23 cellular contexts compared by ENCODE assay signal in the genomic region with DNA sequence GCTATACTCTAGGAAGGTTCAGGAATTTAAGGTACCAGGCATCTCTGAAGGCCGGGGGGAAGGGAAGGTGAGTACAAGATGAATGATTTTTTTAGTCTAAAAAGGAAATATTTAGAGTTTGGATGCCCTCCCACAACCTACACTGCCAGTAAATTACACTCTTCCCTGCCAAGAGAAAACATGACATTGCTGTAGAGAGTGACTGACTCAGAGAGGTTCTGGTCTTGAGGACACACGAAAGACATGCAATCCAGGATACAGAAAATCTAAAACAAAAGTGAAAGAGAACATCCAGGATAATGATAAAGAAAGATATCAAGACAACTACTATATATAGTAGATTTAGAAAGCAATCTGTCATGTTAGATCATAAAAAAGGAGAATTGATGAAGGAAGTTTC.
A peak's percentile ranks its signal among the peaks of the same experiment; 100 is the strongest.
DNase-seq lines count a peak whose midpoint lies in the region; ATAC-seq and TF ChIP-seq lines count a peak whose summit lies in the region.
"Had no signal": no experiment of that assay in that cellular context is flagged by ENCODE, and none has a peak within 500 bp of the region (broad histone marks: within the 10 kb centered on the region; RNA-seq: fewer than 3 reads in every experiment).

No MANE protein-coding gene starts in this region.

- DNase-seq in M059J (ENCODE audit: low read depth): peak; percentile 65
- DNase-seq in RPMI7951 (ENCODE audit: low read depth): peak; percentile 9
- DNase-seq in fibroblast of mammary gland (ENCODE audit: low read depth): peak; percentile 0
- DNase-seq in activated CD4-positive, alpha-beta T cell treated with anti-CD3 and anti-CD28 coated beads, Interleukin-2, amount 10 ng/mL, durations not matched to agents 7 days and 5 days: no peak
- no peak for DNase-seq in NCI-H82 treated with DMSO at 0.1 percent for 48 hours (lab: John Stamatoyannopoulos, UW; ENCODE audit: unreplicated experiment)
- no peak for DNase-seq in UCSD-AML1 (lab: John Stamatoyannopoulos, UW; ENCODE audit: unreplicated experiment)
- DNase-seq: CD4-positive, alpha-beta T cell; COR-L47; DMS79; H9; HFFc6; NCI-H1694; NCI-H2081 treated with DMSO at 0.1 percent for 48 hours; NCI-H510A treated with DMSO at 0.1 percent for 48 hours; NCI-H774; PC-3; SIG-M5; SK-N-SH had no signal

- POLR2A ChIA-PET in activated CD4-positive, alpha-beta T cell treated with anti-CD3 and anti-CD28 coated beads, Interleukin-2, amount 10 ng/mL, durations not matched to agents 7 days and 5 days (lab: Charles Lee): no interaction called here

- H3K4me3 Mint-ChIP-seq in activated CD4-positive, alpha-beta T cell treated with anti-CD3 and anti-CD28 coated beads, Interleukin-2, amount 10 ng/mL, durations not matched to agents 7 days and 5 days: no peak overlapping the region
- H3K4me3 Mint-ChIP-seq: CD4-positive, alpha-beta T cell; H9; HFFc6 had no signal

- peak; percentile 53 for ATAC-seq in GM21717 (IDR thresholded peaks at IDR 0.05; ENCODE audit: unreplicated experiment)
- ATAC-seq: A549, HepG2, K562, PC-3 had no signal

- CTCF ChIA-PET in activated CD4-positive, alpha-beta T cell treated with anti-CD3 and anti-CD28 coated beads, Interleukin-2, amount 10 ng/mL, durations not matched to agents 7 days and 5 days (lab: Charles Lee): no interaction called here

- no peak overlapping the region for H3K27ac Mint-ChIP-seq in activated CD4-positive, alpha-beta T cell treated with anti-CD3 and anti-CD28 coated beads, Interleukin-2, amount 10 ng/mL, durations not matched to agents 7 days and 5 days
- H3K27ac Mint-ChIP-seq: CD4-positive, alpha-beta T cell; H9; HFFc6 had no signal

- no peaks in the 10 kb centered on the region for H3K9me3 Mint-ChIP-seq in activated CD4-positive, alpha-beta T cell treated with anti-CD3 and anti-CD28 coated beads, Interleukin-2, amount 10 ng/mL, durations not matched to agents 7 days and 5 days

- no peak for TF ChIP-seq CTCF in fibroblast of mammary gland (conservative IDR thresholded peaks at IDR 0.05; ENCODE audit: control insufficient read depth, insufficient read depth, low read depth, low read length)

- H3K4me1 Mint-ChIP-seq in activated CD4-positive, alpha-beta T cell treated with anti-CD3 and anti-CD28 coated beads, Interleukin-2, amount 10 ng/mL, durations not matched to agents 7 days and 5 days: no peaks in the 10 kb centered on the region

- no peak overlapping the region for H3K4me3 ChIP-seq in fibroblast of mammary gland (ENCODE audit: control insufficient read depth, low read depth, low read length)
- H3K4me3 ChIP-seq: A549, BLaER1, K562 had no signal

- H3K27me3 Mint-ChIP-seq in activated CD4-positive, alpha-beta T cell treated with anti-CD3 and anti-CD28 coated beads, Interleukin-2, amount 10 ng/mL, durations not matched to agents 7 days and 5 days: no peaks in the 10 kb centered on the region
- H3K27me3 Mint-ChIP-seq: CD4-positive, alpha-beta T cell had no signal

- no peaks in the 10 kb centered on the region for H3K36me3 Mint-ChIP-seq in activated CD4-positive, alpha-beta T cell treated with anti-CD3 and anti-CD28 coated beads, Interleukin-2, amount 10 ng/mL, durations not matched to agents 7 days and 5 days (ENCODE audit: low read depth)

Comparison
In these comparisons a context has a peak if more than half of its experiments do, and no peak if none do; other contexts are left out.
1. DNase-seq: peak in M059J (single experiment), RPMI7951 (single experiment) and fibroblast of mammary gland (single experiment); none in activated CD4-positive, alpha-beta T cell treated with anti-CD3 and anti-CD28 coated beads, Interleukin-2, amount 10 ng/mL, durations not matched to agents 7 days and 5 days (single experiment), NCI-H82 treated with DMSO at 0.1 percent for 48 hours (single experiment) and UCSD-AML1 (single experiment).